ENCODE assay signal across 23 cellular contexts in genomic region chr3:33582234-33582633, GRCh38.
"Had no signal": no experiment of that assay in that cellular context is flagged by ENCODE, and none has a peak within 500 bp of the region (broad histone marks: within the 10 kb centered on the region; RNA-seq: fewer than 3 reads in every experiment).

No MANE protein-coding gene starts in this region.

- H3K27ac Mint-ChIP-seq: activated naive CD8-positive, alpha-beta T cell treated with anti-CD3 and anti-CD28 coated beads for 36 hours; activated T-cell treated with anti-CD3 and anti-CD28 coated beads, Interleukin-2, amount 50 U/mL, for 24 hours; activated T-helper 17 cell treated with anti-CD3 and anti-CD28 coated beads, Interleukin-2, amount 50 U/mL, for 72 hours had no signal

- H3K4me3 ChIP-seq: colonic mucosa, gastroesophageal sphincter, left lung, lung, ovary, psoas muscle, right atrium auricular region, thoracic aorta, upper lobe of right lung had no signal

- H3K9me3 Mint-ChIP-seq: activated naive CD8-positive, alpha-beta T cell treated with anti-CD3 and anti-CD28 coated beads for 36 hours; activated T-cell treated with anti-CD3 and anti-CD28 coated beads, Interleukin-2, amount 50 U/mL, for 24 hours; activated T-helper 17 cell treated with anti-CD3 and anti-CD28 coated beads, Interleukin-2, amount 50 U/mL, for 72 hours; naive thymus-derived CD8-positive, alpha-beta T cell had no signal

- DNase-seq: activated CD4-positive, alpha-beta T cell treated with anti-CD3 and anti-CD28 coated beads for 1 hour; activated CD4-positive, alpha-beta T cell treated with anti-CD3 and anti-CD28 coated beads, Interleukin-2, amount 50 U/mL, for 4 hours; activated CD8-positive, alpha-beta memory T cell treated with anti-CD3 and anti-CD28 coated beads for 24 hours; activated CD8-positive, alpha-beta memory T cell treated with anti-CD3 and anti-CD28 coated beads, Interleukin-2, amount 50 U/mL, for 4 hours; activated naive CD8-positive, alpha-beta T cell treated with anti-CD3 and anti-CD28 coated beads for 36 hours; activated T-cell treated with anti-CD3 and anti-CD28 coated beads, Interleukin-2, amount 50 U/mL, for 24 hours; colonic mucosa; left lung; naive thymus-derived CD8-positive, alpha-beta T cell; ovary; psoas muscle; stimulated activated CD4-positive, alpha-beta T cell treated with anti-CD3 and anti-CD28 coated beads, Interleukin-4, amount 100 ng/mL, for 24 hours; stimulated activated naive CD4-positive, alpha-beta T cell treated with Interleukin-2 at 50 U/mL for 16 hours; upper lobe of right lung; WERI-Rb-1 had no signal

- FAIRE-seq: astrocyte, bronchial epithelial cell had no signal

- ATAC-seq: activated T-helper 17 cell treated with anti-CD3 and anti-CD28 coated beads, Interleukin-2, amount 50 U/mL, for 72 hours; gastroesophageal sphincter; left lung; naive thymus-derived CD8-positive, alpha-beta T cell; psoas muscle; upper lobe of right lung had no signal

- H3K27me3 Mint-ChIP-seq: activated naive CD8-positive, alpha-beta T cell treated with anti-CD3 and anti-CD28 coated beads for 36 hours; activated T-cell treated with anti-CD3 and anti-CD28 coated beads, Interleukin-2, amount 50 U/mL, for 24 hours; activated T-helper 17 cell treated with anti-CD3 and anti-CD28 coated beads, Interleukin-2, amount 50 U/mL, for 72 hours; naive thymus-derived CD8-positive, alpha-beta T cell had no signal

- H3K27ac ChIP-seq: colonic mucosa, epithelial cell of prostate, gastroesophageal sphincter, left lung, ovary, psoas muscle, right atrium auricular region, thoracic aorta, upper lobe of right lung, WERI-Rb-1 had no signal

- H3K4me1 ChIP-seq: colonic mucosa, gastroesophageal sphincter, left lung, psoas muscle, right atrium auricular region had no signal

- H3K4me1 Mint-ChIP-seq: activated naive CD8-positive, alpha-beta T cell treated with anti-CD3 and anti-CD28 coated beads for 36 hours; activated T-helper 17 cell treated with anti-CD3 and anti-CD28 coated beads, Interleukin-2, amount 50 U/mL, for 72 hours; naive thymus-derived CD8-positive, alpha-beta T cell had no signal

- H3K9me3 ChIP-seq: colonic mucosa, gastroesophageal sphincter, left lung, ovary, psoas muscle, right atrium auricular region, thoracic aorta, upper lobe of right lung had no signal

- H3K27me3 ChIP-seq: colonic mucosa, gastroesophageal sphincter, left lung, ovary, right atrium auricular region, upper lobe of right lung had no signal

- H3K4me3 Mint-ChIP-seq: activated naive CD8-positive, alpha-beta T cell treated with anti-CD3 and anti-CD28 coated beads for 36 hours; activated T-cell treated with anti-CD3 and anti-CD28 coated beads, Interleukin-2, amount 50 U/mL, for 24 hours; activated T-helper 17 cell treated with anti-CD3 and anti-CD28 coated beads, Interleukin-2, amount 50 U/mL, for 72 hours; naive thymus-derived CD8-positive, alpha-beta T cell had no signal

- H3K36me3 ChIP-seq: colonic mucosa, ovary had no signal
